Comparison of ENCODE assay signal across 1 cellular context in genomic region chr1:95072117-95072516, GRCh38.
TF ChIP-seq lines count a peak whose summit lies in the region.

No MANE protein-coding gene starts in this region.

TF ChIP-seq in H1, 55 proteins besides CTCF, POLR2A, EP300 and RAD21:
- TF ChIP-seq SUZ12 (IDR thresholded peaks at IDR 0.05; ENCODE audit: low read length), result no peak
- TF ChIP-seq CBX5 (IDR thresholded peaks at IDR 0.05; ENCODE audit: low read depth, low read length), result no peak
- TF ChIP-seq GTF2F1 (IDR thresholded peaks at IDR 0.05; ENCODE audit: borderline replicate concordance, low read depth, low read length), result no peak
- TF ChIP-seq EGR1 (IDR thresholded peaks at IDR 0.05; ENCODE audit: borderline replicate concordance, low read depth, low read length), result no peak
- TF ChIP-seq KDM5A (IDR thresholded peaks at IDR 0.05; ENCODE audit: low read length), result no peak
- TF ChIP-seq RFX5 (IDR thresholded peaks at IDR 0.05; ENCODE audit: borderline replicate concordance, low read depth, low read length), result no peak
- TF ChIP-seq EZH2 (IDR thresholded peaks at IDR 0.05; ENCODE audit: low read depth, low read length, severe bottlenecking), result no peak
- TF ChIP-seq SIN3A (conservative IDR thresholded peaks at IDR 0.05 in 1 of 2, IDR thresholded peaks at IDR 0.05 in 1 of 2; ENCODE audit: low read depth in 1 of 2, low read length in 2 of 2), result no peak
- no peak for TF ChIP-seq GABPA (IDR thresholded peaks at IDR 0.05; ENCODE audit: borderline replicate concordance, insufficient read depth, low read length)
- no peak for TF ChIP-seq CHD2 (IDR thresholded peaks at IDR 0.05; ENCODE audit: low read length)
- no peak for TF ChIP-seq BRCA1 (IDR thresholded peaks at IDR 0.05; ENCODE audit: low read depth, low read length)
